In genomic region chr19:13150187-13150918, GRCh38 we compare ENCODE assay signal across 1 cellular context.
TF ChIP-seq lines count a peak whose summit lies in the region.

A gene with protein sequence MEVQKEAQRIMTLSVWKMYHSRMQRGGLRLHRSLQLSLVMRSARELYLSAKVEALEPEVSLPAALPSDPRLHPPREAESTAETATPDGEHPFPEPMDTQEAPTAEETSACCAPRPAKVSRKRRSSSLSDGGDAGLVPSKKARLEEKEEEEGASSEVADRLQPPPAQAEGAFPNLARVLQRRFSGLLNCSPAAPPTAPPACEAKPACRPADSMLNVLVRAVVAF (plus strand): TSS chr19:13150411. CDS start chr19:13153187, 2,776 bp downstream.
A gene with protein sequence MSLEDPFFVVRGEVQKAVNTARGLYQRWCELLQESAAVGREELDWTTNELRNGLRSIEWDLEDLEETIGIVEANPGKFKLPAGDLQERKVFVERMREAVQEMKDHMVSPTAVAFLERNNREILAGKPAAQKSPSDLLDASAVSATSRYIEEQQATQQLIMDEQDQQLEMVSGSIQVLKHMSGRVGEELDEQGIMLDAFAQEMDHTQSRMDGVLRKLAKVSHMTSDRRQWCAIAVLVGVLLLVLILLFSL (minus strand): TSS chr19:13150375. CDS start chr19:13150173, 202 bp downstream.

TF ChIP-seq in HepG2, 621 proteins besides CTCF, POLR2A, EP300 and RAD21 (continued from another document and continues in another):
- TF ChIP-seq, protein P1, sequence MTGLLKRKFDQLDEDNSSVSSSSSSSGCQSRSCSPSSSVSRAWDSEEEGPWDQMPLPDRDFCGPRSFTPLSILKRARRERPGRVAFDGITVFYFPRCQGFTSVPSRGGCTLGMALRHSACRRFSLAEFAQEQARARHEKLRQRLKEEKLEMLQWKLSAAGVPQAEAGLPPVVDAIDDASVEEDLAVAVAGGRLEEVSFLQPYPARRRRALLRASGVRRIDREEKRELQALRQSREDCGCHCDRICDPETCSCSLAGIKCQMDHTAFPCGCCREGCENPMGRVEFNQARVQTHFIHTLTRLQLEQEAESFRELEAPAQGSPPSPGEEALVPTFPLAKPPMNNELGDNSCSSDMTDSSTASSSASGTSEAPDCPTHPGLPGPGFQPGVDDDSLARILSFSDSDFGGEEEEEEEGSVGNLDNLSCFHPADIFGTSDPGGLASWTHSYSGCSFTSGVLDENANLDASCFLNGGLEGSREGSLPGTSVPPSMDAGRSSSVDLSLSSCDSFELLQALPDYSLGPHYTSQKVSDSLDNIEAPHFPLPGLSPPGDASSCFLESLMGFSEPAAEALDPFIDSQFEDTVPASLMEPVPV (CRISPR knock-in tag; IDR thresholded peaks at IDR 0.05) = peak; percentile 73; the same call in 1 of the 2 replicates
- TF ChIP-seq TAF1 (CRISPR knock-in tag; IDR thresholded peaks at IDR 0.05) (peak; percentile 67), DNMT3B (CRISPR knock-in tag; conservative IDR thresholded peaks at IDR 0.05) (no peak), ZNF510 (CRISPR knock-in tag; IDR thresholded peaks at IDR 0.05; ENCODE audit: low read depth) (no peak), ZNF550 (CRISPR knock-in tag; IDR thresholded peaks at IDR 0.05; ENCODE audit: borderline replicate concordance) (peak; percentile 41; the same call in 1 of the 2 replicates), ZNF772 (CRISPR knock-in tag; IDR thresholded peaks at IDR 0.05) (no peak), PBX3 (CRISPR knock-in tag; IDR thresholded peaks at IDR 0.05; ENCODE audit: borderline replicate concordance) (no peak), BCLAF1 (IDR thresholded peaks at IDR 0.05) (no peak), NFIB (CRISPR knock-in tag; IDR thresholded peaks at IDR 0.05; ENCODE audit: borderline replicate concordance) (no peak), ZNF33A (CRISPR knock-in tag; IDR thresholded peaks at IDR 0.05; ENCODE audit: borderline replicate concordance) (no peak), ZNF143 (CRISPR knock-in tag; IDR thresholded peaks at IDR 0.05) (peak; percentile 64), ZNF136 (CRISPR knock-in tag; IDR thresholded peaks at IDR 0.05; ENCODE audit: low read depth) (0 out of 2 replicates have a peak, but pooled peaks have one; percentile 33), ZNF777 (CRISPR knock-in tag; IDR thresholded peaks at IDR 0.05) (peak; percentile 94), XRCC5 (optimal IDR thresholded peaks at IDR 0.05; ENCODE audit: low read length) (peak; percentile 85), PHF8 (CRISPR knock-in tag; IDR thresholded peaks at IDR 0.05) (peak; percentile 77; the same call in 1 of the 2 replicates), ZFP36 (IDR thresholded peaks at IDR 0.05; ENCODE audit: borderline replicate concordance, low read depth, low read length, partially characterized antibody) (no peak), ZNF225 (CRISPR knock-in tag; IDR thresholded peaks at IDR 0.05) (no peak), ZNF501 (CRISPR knock-in tag; IDR thresholded peaks at IDR 0.05) (peak; percentile 88), ZFP36L2 (CRISPR knock-in tag; IDR thresholded peaks at IDR 0.05) (no peak), ZFP62 (CRISPR knock-in tag; IDR thresholded peaks at IDR 0.05) (no peak), ZBTB20 (CRISPR knock-in tag; IDR thresholded peaks at IDR 0.05; ENCODE audit: borderline replicate concordance, low read depth) (peak; percentile 77; the same call in 1 of the 2 replicates), ZNF563 (CRISPR knock-in tag; IDR thresholded peaks at IDR 0.05) (no peak), ASH2L (IDR thresholded peaks at IDR 0.05; ENCODE audit: insufficient read length, low read depth, low read length) (peak; percentile 66), IKZF4 (CRISPR knock-in tag; IDR thresholded peaks at IDR 0.05; ENCODE audit: borderline replicate concordance, low read depth, not compliant biosample characterization) (no peak), CERS6 (CRISPR knock-in tag; IDR thresholded peaks at IDR 0.05) (no peak), U2AF1 (optimal IDR thresholded peaks at IDR 0.05; ENCODE audit: low read depth, low read length) (peak; percentile 92), GPBP1L1 (CRISPR knock-in tag; IDR thresholded peaks at IDR 0.05) (no peak), ZSCAN29 (CRISPR knock-in tag; conservative IDR thresholded peaks at IDR 0.05) (peak; percentile 97), HIVEP1 (CRISPR knock-in tag; IDR thresholded peaks at IDR 0.05) (peak; percentile 62), SP5 (CRISPR knock-in tag; IDR thresholded peaks at IDR 0.05; ENCODE audit: borderline replicate concordance, low read depth) (peak; percentile 92), ZEB1 (IDR thresholded peaks at IDR 0.05; ENCODE audit: insufficient replicate concordance, low read depth) (no peak)
- TF ChIP-seq, protein P2, sequence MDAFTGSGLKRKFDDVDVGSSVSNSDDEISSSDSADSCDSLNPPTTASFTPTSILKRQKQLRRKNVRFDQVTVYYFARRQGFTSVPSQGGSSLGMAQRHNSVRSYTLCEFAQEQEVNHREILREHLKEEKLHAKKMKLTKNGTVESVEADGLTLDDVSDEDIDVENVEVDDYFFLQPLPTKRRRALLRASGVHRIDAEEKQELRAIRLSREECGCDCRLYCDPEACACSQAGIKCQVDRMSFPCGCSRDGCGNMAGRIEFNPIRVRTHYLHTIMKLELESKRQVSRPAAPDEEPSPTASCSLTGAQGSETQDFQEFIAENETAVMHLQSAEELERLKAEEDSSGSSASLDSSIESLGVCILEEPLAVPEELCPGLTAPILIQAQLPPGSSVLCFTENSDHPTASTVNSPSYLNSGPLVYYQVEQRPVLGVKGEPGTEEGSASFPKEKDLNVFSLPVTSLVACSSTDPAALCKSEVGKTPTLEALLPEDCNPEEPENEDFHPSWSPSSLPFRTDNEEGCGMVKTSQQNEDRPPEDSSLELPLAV (CRISPR knock-in tag; conservative IDR thresholded peaks at IDR 0.05; ENCODE audit: low read depth) = no peak
- TF ChIP-seq, protein P3, sequence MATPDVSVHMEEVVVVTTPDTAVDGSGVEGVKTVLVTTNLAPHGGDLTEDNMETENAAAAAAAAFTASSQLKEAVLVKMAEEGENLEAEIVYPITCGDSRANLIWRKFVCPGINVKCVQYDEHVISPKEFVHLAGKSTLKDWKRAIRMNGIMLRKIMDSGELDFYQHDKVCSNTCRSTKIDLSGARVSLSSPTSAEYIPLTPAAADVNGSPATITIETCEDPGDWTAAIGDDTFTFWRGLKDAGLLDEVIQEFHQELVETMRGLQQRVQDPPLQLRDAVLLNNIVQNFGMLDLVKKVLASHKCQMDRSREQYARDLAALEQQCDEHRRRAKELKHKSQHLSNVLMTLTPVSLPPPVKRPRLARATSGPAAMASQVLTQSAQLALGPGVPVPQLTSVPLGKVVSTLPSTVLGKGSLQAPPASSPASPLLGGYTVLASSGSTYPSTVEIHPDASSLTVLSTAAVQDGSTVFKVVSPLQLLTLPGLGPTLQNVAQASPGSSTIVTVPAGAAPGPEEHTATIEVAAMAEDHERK (CRISPR knock-in tag; IDR thresholded peaks at IDR 0.05; ENCODE audit: low read depth) = peak; percentile 65; the same call in 1 of the 2 replicates
- TF ChIP-seq, protein P4, sequence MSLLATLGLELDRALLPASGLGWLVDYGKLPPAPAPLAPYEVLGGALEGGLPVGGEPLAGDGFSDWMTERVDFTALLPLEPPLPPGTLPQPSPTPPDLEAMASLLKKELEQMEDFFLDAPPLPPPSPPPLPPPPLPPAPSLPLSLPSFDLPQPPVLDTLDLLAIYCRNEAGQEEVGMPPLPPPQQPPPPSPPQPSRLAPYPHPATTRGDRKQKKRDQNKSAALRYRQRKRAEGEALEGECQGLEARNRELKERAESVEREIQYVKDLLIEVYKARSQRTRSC (CRISPR knock-in tag; IDR thresholded peaks at IDR 0.05; ENCODE audit: low read depth) = no peak
- TF ChIP-seq, protein P5, sequence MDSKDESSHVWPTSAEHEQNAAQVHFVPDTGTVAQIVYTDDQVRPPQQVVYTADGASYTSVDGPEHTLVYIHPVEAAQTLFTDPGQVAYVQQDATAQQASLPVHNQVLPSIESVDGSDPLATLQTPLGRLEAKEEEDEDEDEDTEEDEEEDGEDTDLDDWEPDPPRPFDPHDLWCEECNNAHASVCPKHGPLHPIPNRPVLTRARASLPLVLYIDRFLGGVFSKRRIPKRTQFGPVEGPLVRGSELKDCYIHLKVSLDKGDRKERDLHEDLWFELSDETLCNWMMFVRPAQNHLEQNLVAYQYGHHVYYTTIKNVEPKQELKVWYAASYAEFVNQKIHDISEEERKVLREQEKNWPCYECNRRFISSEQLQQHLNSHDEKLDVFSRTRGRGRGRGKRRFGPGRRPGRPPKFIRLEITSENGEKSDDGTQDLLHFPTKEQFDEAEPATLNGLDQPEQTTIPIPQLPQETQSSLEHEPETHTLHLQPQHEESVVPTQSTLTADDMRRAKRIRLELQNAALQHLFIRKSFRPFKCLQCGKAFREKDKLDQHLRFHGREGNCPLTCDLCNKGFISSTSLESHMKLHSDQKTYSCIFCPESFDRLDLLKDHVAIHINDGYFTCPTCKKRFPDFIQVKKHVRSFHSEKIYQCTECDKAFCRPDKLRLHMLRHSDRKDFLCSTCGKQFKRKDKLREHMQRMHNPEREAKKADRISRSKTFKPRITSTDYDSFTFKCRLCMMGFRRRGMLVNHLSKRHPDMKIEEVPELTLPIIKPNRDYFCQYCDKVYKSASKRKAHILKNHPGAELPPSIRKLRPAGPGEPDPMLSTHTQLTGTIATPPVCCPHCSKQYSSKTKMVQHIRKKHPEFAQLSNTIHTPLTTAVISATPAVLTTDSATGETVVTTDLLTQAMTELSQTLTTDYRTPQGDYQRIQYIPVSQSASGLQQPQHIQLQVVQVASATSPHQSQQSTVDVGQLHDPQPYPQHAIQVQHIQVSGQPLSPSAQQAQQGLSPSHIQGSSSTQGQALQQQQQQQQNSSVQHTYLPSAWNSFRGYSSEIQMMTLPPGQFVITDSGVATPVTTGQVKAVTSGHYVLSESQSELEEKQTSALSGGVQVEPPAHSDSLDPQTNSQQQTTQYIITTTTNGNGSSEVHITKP (CRISPR knock-in tag; IDR thresholded peaks at IDR 0.05; ENCODE audit: low read depth) = peak; percentile 76
- TF ChIP-seq, protein P6, sequence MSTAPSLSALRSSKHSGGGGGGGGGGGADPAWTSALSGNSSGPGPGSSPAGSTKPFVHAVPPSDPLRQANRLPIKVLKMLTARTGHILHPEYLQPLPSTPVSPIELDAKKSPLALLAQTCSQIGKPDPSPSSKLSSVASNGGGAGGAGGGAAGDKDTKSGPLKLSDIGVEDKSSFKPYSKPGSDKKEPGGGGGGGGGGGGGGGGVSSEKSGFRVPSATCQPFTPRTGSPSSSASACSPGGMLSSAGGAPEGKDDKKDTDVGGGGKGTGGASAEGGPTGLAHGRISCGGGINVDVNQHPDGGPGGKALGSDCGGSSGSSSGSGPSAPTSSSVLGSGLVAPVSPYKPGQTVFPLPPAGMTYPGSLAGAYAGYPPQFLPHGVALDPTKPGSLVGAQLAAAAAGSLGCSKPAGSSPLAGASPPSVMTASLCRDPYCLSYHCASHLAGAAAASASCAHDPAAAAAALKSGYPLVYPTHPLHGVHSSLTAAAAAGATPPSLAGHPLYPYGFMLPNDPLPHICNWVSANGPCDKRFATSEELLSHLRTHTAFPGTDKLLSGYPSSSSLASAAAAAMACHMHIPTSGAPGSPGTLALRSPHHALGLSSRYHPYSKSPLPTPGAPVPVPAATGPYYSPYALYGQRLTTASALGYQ (CRISPR knock-in tag; IDR thresholded peaks at IDR 0.05) = no peak
- TF ChIP-seq, protein P7, sequence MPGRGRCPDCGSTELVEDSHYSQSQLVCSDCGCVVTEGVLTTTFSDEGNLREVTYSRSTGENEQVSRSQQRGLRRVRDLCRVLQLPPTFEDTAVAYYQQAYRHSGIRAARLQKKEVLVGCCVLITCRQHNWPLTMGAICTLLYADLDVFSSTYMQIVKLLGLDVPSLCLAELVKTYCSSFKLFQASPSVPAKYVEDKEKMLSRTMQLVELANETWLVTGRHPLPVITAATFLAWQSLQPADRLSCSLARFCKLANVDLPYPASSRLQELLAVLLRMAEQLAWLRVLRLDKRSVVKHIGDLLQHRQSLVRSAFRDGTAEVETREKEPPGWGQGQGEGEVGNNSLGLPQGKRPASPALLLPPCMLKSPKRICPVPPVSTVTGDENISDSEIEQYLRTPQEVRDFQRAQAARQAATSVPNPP (CRISPR knock-in tag; IDR thresholded peaks at IDR 0.05) = peak; percentile 53; the same call in 1 of the 2 replicates
